ENCODE assay signal across 1 cellular context in the genomic region with DNA sequence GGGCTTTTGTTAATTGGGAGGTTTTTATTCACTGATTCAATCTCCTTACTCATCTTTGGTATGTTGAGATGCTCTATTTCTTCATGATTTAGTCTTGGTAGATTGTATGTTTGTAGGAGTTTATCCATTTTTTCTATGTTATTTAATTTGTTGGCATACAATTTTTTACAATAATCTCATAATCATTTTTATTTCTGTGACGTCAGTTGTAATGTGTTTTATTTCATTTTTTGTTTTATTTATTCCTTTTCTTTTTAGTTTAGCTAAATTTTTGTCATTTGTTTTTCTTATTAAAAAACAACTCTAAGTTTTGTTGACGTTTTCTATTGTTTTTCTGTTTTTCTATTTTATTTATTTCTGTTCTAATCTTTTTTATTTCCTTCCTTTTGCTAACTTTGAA.
TF ChIP-seq lines count a peak whose summit lies in the region.

No MANE protein-coding gene starts in this region.

TF ChIP-seq in HepG2, 621 proteins besides CTCF, POLR2A, EP300 and RAD21:
- TF ChIP-seq, protein P1, sequence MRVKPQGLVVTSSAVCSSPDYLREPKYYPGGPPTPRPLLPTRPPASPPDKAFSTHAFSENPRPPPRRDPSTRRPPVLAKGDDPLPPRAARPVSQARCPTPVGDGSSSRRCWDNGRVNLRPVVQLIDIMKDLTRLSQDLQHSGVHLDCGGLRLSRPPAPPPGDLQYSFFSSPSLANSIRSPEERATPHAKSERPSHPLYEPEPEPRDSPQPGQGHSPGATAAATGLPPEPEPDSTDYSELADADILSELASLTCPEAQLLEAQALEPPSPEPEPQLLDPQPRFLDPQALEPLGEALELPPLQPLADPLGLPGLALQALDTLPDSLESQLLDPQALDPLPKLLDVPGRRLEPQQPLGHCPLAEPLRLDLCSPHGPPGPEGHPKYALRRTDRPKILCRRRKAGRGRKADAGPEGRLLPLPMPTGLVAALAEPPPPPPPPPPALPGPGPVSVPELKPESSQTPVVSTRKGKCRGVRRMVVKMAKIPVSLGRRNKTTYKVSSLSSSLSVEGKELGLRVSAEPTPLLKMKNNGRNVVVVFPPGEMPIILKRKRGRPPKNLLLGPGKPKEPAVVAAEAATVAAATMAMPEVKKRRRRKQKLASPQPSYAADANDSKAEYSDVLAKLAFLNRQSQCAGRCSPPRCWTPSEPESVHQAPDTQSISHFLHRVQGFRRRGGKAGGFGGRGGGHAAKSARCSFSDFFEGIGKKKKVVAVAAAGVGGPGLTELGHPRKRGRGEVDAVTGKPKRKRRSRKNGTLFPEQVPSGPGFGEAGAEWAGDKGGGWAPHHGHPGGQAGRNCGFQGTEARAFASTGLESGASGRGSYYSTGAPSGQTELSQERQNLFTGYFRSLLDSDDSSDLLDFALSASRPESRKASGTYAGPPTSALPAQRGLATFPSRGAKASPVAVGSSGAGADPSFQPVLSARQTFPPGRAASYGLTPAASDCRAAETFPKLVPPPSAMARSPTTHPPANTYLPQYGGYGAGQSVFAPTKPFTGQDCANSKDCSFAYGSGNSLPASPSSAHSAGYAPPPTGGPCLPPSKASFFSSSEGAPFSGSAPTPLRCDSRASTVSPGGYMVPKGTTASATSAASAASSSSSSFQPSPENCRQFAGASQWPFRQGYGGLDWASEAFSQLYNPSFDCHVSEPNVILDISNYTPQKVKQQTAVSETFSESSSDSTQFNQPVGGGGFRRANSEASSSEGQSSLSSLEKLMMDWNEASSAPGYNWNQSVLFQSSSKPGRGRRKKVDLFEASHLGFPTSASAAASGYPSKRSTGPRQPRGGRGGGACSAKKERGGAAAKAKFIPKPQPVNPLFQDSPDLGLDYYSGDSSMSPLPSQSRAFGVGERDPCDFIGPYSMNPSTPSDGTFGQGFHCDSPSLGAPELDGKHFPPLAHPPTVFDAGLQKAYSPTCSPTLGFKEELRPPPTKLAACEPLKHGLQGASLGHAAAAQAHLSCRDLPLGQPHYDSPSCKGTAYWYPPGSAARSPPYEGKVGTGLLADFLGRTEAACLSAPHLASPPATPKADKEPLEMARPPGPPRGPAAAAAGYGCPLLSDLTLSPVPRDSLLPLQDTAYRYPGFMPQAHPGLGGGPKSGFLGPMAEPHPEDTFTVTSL (CRISPR knock-in tag; IDR thresholded peaks at IDR 0.05; ENCODE audit: borderline replicate concordance): no peak
- no peak for TF ChIP-seq IKZF1 (IDR thresholded peaks at IDR 0.05)
- no peak for TF ChIP-seq IRX3 (CRISPR knock-in tag; IDR thresholded peaks at IDR 0.05; ENCODE audit: borderline replicate concordance, low read depth)
- TF ChIP-seq, protein P2, sequence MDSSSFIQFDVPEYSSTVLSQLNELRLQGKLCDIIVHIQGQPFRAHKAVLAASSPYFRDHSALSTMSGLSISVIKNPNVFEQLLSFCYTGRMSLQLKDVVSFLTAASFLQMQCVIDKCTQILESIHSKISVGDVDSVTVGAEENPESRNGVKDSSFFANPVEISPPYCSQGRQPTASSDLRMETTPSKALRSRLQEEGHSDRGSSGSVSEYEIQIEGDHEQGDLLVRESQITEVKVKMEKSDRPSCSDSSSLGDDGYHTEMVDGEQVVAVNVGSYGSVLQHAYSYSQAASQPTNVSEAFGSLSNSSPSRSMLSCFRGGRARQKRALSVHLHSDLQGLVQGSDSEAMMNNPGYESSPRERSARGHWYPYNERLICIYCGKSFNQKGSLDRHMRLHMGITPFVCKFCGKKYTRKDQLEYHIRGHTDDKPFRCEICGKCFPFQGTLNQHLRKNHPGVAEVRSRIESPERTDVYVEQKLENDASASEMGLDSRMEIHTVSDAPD (CRISPR knock-in tag; IDR thresholded peaks at IDR 0.05): no peak
- no peak for TF ChIP-seq ZNF589 (CRISPR knock-in tag; conservative IDR thresholded peaks at IDR 0.05)
- TF ChIP-seq GATA4 (IDR thresholded peaks at IDR 0.05; ENCODE audit: borderline replicate concordance, low read depth): no peak
- TF ChIP-seq ADNP (CRISPR knock-in tag; IDR thresholded peaks at IDR 0.05): no peak
- TF ChIP-seq FOXO1 (CRISPR knock-in tag; IDR thresholded peaks at IDR 0.05): no peak
- TF ChIP-seq SP4 (CRISPR knock-in tag; IDR thresholded peaks at IDR 0.05): no peak
- peak; percentile 84 for TF ChIP-seq CREB1 (IDR thresholded peaks at IDR 0.05)
- no peak for TF ChIP-seq CREB1 (CRISPR knock-in tag; IDR thresholded peaks at IDR 0.05)
- TF ChIP-seq ATF7 (IDR thresholded peaks at IDR 0.05): peak; percentile 29; the same call in 1 of the 2 replicates
- no peak for TF ChIP-seq ATF7 (CRISPR knock-in tag; IDR thresholded peaks at IDR 0.05)
